ENCODE assay signal across 25 cellular contexts in genomic region chr5:142942901-142943300, GRCh38.
DNase-seq lines count a peak whose midpoint lies in the region; ATAC-seq, FAIRE-seq and TF ChIP-seq lines count a peak whose summit lies in the region.
"Had no signal": no experiment of that assay in that cellular context is flagged by ENCODE, and none has a peak within 500 bp of the region (broad histone marks: within the 10 kb centered on the region; RNA-seq: fewer than 3 reads in every experiment).

No MANE protein-coding gene starts in this region.

- H3K9me1 ChIP-seq in K562 (ENCODE audit: control insufficient read depth, insufficient read depth, low read length) = no peaks in the 10 kb centered on the region

- no peak overlapping the region for H3K4me3 Mint-ChIP-seq in immature natural killer cell
- no peak overlapping the region for H3K4me3 Mint-ChIP-seq in activated CD4-positive, alpha-beta T cell treated with anti-CD3 and anti-CD28 coated beads, Interleukin-2, amount 10 ng/mL, durations not matched to agents 24 days and 14 days
- H3K4me3 Mint-ChIP-seq: B cell; CD4-positive, CD25-positive, alpha-beta regulatory T cell; CD8-positive, alpha-beta T cell had no signal

- no peaks in the 10 kb centered on the region for H3K79me2 ChIP-seq in HepG2 (ENCODE audit: insufficient read depth, low read length)
- no peaks in the 10 kb centered on the region for H3K79me2 ChIP-seq in K562 (ENCODE audit: control insufficient read depth, insufficient read depth, low read length)

- no peak overlapping the region for H3K9ac ChIP-seq in HepG2 (ENCODE audit: insufficient read depth, low read depth, low read length)
- no peak overlapping the region for H3K9ac ChIP-seq in K562 (ENCODE audit: insufficient read depth in 1 of 2, low read depth in 2 of 2, low read length in 2 of 2)
- H3K9ac ChIP-seq: BLaER1, GM23248 had no signal

- H2AFZ ChIP-seq in HepG2 (ENCODE audit: low read length) = no peak overlapping the region
- H2AFZ ChIP-seq in K562 (ENCODE audit: low read depth, low read length) = no peak overlapping the region
- H2AFZ ChIP-seq: GM23248 had no signal

- H3K4me1 ChIP-seq in right lobe of liver (peaks cover 0 to 6% (median 0%) of the 10 kb centered on the region in 4 donors), HepG2 (ENCODE audit: insufficient read depth, low read length) (no peaks in the 10 kb centered on the region), K562 (replicated peaks in 1 of 2; ENCODE audit: control insufficient read depth in 2 of 2, insufficient read depth in 2 of 2, low read length in 2 of 2) (no peaks in the 10 kb centered on the region)
- H3K4me1 ChIP-seq: BLaER1 had no signal

- 41% methylated on average over 4 of the region's 4 CpGs for WGBS in right lobe of liver (ENCODE audit: insufficient coverage, low coverage, low lambda C conversion rate, missing lambda C conversion rate)
- WGBS in HepG2 (ENCODE audit: low lambda C conversion rate) = 96% methylated on average over 4 of the region's 4 CpGs
- 0% methylated on average over 4 of the region's 4 CpGs for WGBS in K562 (ENCODE audit: insufficient coverage, low coverage, missing lambda C conversion rate)

- TF ChIP-seq EP300 in HepG2 (IDR thresholded peaks at IDR 0.05; ENCODE audit: low read depth in 2 of 2, low read length in 2 of 2) = no peak
- no peak for TF ChIP-seq EP300 in HepG2 (CRISPR knock-in tag; IDR thresholded peaks at IDR 0.05; ENCODE audit: borderline replicate concordance)
- TF ChIP-seq EP300 in K562 (IDR thresholded peaks at IDR 0.05; ENCODE audit: low read length) = no peak

- intact Hi-C loops in right lobe of liver (cut with DNase I) (no loop called here), HepG2 (cut with micrococcal nuclease; ENCODE audit: unreplicated experiment) (no loop called here), K562 (cut with micrococcal nuclease) (no loop called here)
- intact Hi-C loops in activated CD4-positive, alpha-beta T cell treated with anti-CD3 and anti-CD28 coated beads, Interleukin-2, amount 10 ng/mL, durations not matched to agents 24 days and 14 days (cut with micrococcal nuclease) = no loop called here

- BruUV-seq in HepG2 (replicated peaks; lab: Mats Ljungman, UMichigan) = no TSS peak
- no TSS peak for BruUV-seq in K562 (replicated peaks; lab: Mats Ljungman, UMichigan)

- H3K27me3 ChIP-seq in right lobe of liver (no peaks in the 10 kb centered on the region), HepG2 (ENCODE audit: control insufficient read depth in 1 of 2, insufficient read depth in 2 of 2, low read length in 2 of 2) (no peaks in the 10 kb centered on the region), K562 (ENCODE audit: control insufficient read depth in 2 of 2, insufficient read depth in 2 of 2, low read length in 2 of 2) (no peaks in the 10 kb centered on the region; a peak in 1 of 5 replicates)
- H3K27me3 ChIP-seq: BLaER1 had no signal

- TF ChIP-seq POLR2A in right lobe of liver (IDR thresholded peaks at IDR 0.05) (no peak), HepG2 (IDR thresholded peaks at IDR 0.05; ENCODE audit: insufficient read depth in 1 of 2, low read depth in 2 of 2, low read length in 2 of 2) (no peak), K562 (conservative IDR thresholded peaks at IDR 0.05) (no peak)

- H3K4me1 Mint-ChIP-seq in immature natural killer cell = peaks cover 69 to 92% of the 10 kb centered on the region in 2 donors
- peaks cover 26% of the 10 kb centered on the region for H3K4me1 Mint-ChIP-seq in activated CD4-positive, alpha-beta T cell treated with anti-CD3 and anti-CD28 coated beads, Interleukin-2, amount 10 ng/mL, durations not matched to agents 24 days and 14 days

- H4K20me1 ChIP-seq in HepG2 (ENCODE audit: insufficient read depth, low read length) (no peaks in the 10 kb centered on the region), K562 (replicated peaks; ENCODE audit: control insufficient read depth, insufficient read depth, low read length) (no peaks in the 10 kb centered on the region)
- H4K20me1 ChIP-seq: BLaER1 had no signal

- FAIRE-seq in HepG2 (lab: Jason Lieb, UNC) (no peak), K562 (lab: Jason Lieb, UNC) (peak; percentile 44)
- FAIRE-seq: A204.1, D721Med, GM12878, GM19239, H1 had no signal

- no peak for DNase-seq in right lobe of liver
- DNase-seq in HepG2 (ENCODE audit: low spot score) = no peak
- DNase-seq in K562 (ENCODE audit: extremely low read depth in 1 of 4, low spot score in 3 of 4) = no peak
- DNase-seq in immature natural killer cell = no peak
- DNase-seq in NCI-H446 treated with DMSO at 0.1 percent for 48 hours (lab: John Stamatoyannopoulos, UW) = no peak
- DNase-seq in activated CD4-positive, alpha-beta T cell treated with anti-CD3 and anti-CD28 coated beads, Interleukin-2, amount 10 ng/mL, durations not matched to agents 24 days and 14 days = no peak
- DNase-seq in putamen (ENCODE audit: low spot score) = no peak
- DNase-seq: CD4-positive, CD25-positive, alpha-beta regulatory T cell; CD8-positive, alpha-beta T cell; DMS 273 treated with DMSO at 0.1 percent for 48 hours; DMS79; EL; GDM1; GM23248; H7; HCEC 1CT had no signal

- no peak overlapping the region for H3K4me2 ChIP-seq in HepG2 (ENCODE audit: low read depth, low read length)
- no peak overlapping the region for H3K4me2 ChIP-seq in K562 (ENCODE audit: insufficient read depth, low read length)
- H3K4me2 ChIP-seq: BLaER1 had no signal

- TF ChIP-seq RAD21 in HepG2 (CRISPR knock-in tag; IDR thresholded peaks at IDR 0.05) = no peak
- no peak for TF ChIP-seq RAD21 in K562 (CRISPR knock-in tag; conservative IDR thresholded peaks at IDR 0.05 in 1 of 2, IDR thresholded peaks at IDR 0.05 in 1 of 2)

- H3K4me3 ChIP-seq in right lobe of liver (no peak overlapping the region), HepG2 (replicated peaks in 1 of 3; ENCODE audit: insufficient read depth in 1 of 3, low read depth in 2 of 3, low read length in 3 of 3) (no peak overlapping the region), K562 (no peak overlapping the region)
- H3K4me3 ChIP-seq: BLaER1, GM12878, GM23248 had no signal

- H3K27me3 Mint-ChIP-seq in immature natural killer cell (ENCODE audit: low read depth in 3 of 3) = peaks cover 1 to 5% (median 2%) of the 10 kb centered on the region in 3 donors
- H3K27me3 Mint-ChIP-seq in activated CD4-positive, alpha-beta T cell treated with anti-CD3 and anti-CD28 coated beads, Interleukin-2, amount 10 ng/mL, durations not matched to agents 24 days and 14 days = no peaks in the 10 kb centered on the region
- H3K27me3 Mint-ChIP-seq: B cell; CD4-positive, CD25-positive, alpha-beta regulatory T cell had no signal

- peaks cover 5 to 13% (median 7%) of the 10 kb centered on the region in 3 donors for H3K36me3 Mint-ChIP-seq in immature natural killer cell
- peaks cover 3% of the 10 kb centered on the region for H3K36me3 Mint-ChIP-seq in activated CD4-positive, alpha-beta T cell treated with anti-CD3 and anti-CD28 coated beads, Interleukin-2, amount 10 ng/mL, durations not matched to agents 24 days and 14 days (ENCODE audit: low read depth)

- H3K9me3 Mint-ChIP-seq in immature natural killer cell = no peaks in the 10 kb centered on the region
- no peaks in the 10 kb centered on the region for H3K9me3 Mint-ChIP-seq in activated CD4-positive, alpha-beta T cell treated with anti-CD3 and anti-CD28 coated beads, Interleukin-2, amount 10 ng/mL, durations not matched to agents 24 days and 14 days
- H3K9me3 Mint-ChIP-seq: CD4-positive, CD25-positive, alpha-beta regulatory T cell; CD8-positive, alpha-beta T cell had no signal

- in situ Hi-C loops in HepG2 (cut with HindIII; ENCODE audit: extremely low pct_ligation_motif_present, low pct_unique_long_range_greater_than_20kb) (no loop called here), K562 (cut with MboI) (no loop called here)

- TF ChIP-seq CTCF in right lobe of liver (IDR thresholded peaks at IDR 0.05) (no peak), HepG2 (CRISPR knock-in tag; IDR thresholded peaks at IDR 0.05) (no peak), K562 (IDR thresholded peaks at IDR 0.05 in 2 of 3, conservative IDR thresholded peaks at IDR 0.05 in 1 of 3; ENCODE audit: insufficient read depth in 2 of 3, low read depth in 1 of 3, low read length in 3 of 3) (no peak)

- peak overlapping the region in 5 of 6 donors; percentile 1 to 81 (median 34) for H3K27ac Mint-ChIP-seq in immature natural killer cell
- no peak overlapping the region for H3K27ac Mint-ChIP-seq in activated CD4-positive, alpha-beta T cell treated with anti-CD3 and anti-CD28 coated beads, Interleukin-2, amount 10 ng/mL, durations not matched to agents 24 days and 14 days
- H3K27ac Mint-ChIP-seq: B cell; CD4-positive, CD25-positive, alpha-beta regulatory T cell; CD8-positive, alpha-beta T cell had no signal

- H3K36me3 ChIP-seq in right lobe of liver (no peaks in the 10 kb centered on the region), HepG2 (replicated peaks in 1 of 2; ENCODE audit: control insufficient read depth in 1 of 2, insufficient read depth in 2 of 2, low read length in 2 of 2) (no peaks in the 10 kb centered on the region), K562 (ENCODE audit: control insufficient read depth, insufficient read depth, low read length) (no peaks in the 10 kb centered on the region)

- POLR2A ChIA-PET in HepG2 (lab: Yijun Ruan, JAX) (no interaction called here), K562 (lab: Yijun Ruan, JAX) (interaction anchor here (0.8 kb wide), 1 partner anchor 259 kb away, joined by 3 read pairs; no protein-coding TSS in a partner anchor)

- CTCF ChIA-PET in HepG2 (lab: Yijun Ruan, JAX; ENCODE audit: low intra/inter-chr PET ratio, low total read pairs) (no interaction called here), K562 (lab: Yijun Ruan, JAX; ENCODE audit: low intra/inter-chr PET ratio) (no interaction called here)

- no peaks in the 10 kb centered on the region for H3K9me3 ChIP-seq in right lobe of liver
- no peaks in the 10 kb centered on the region for H3K9me3 ChIP-seq in HepG2 (ENCODE audit: low read length)
- H3K9me3 ChIP-seq in K562 (replicated peaks; ENCODE audit: control insufficient read depth, insufficient read depth, low read depth, low read length) = no peaks in the 10 kb centered on the region

- no peak overlapping the region for H3K27ac ChIP-seq in right lobe of liver
- H3K27ac ChIP-seq in HepG2 (ENCODE audit: extremely low read length, insufficient read depth, low read length) = no peak overlapping the region
- H3K27ac ChIP-seq in K562 (ENCODE audit: extremely low read depth, low read depth, low read length) = no peak overlapping the region
- H3K27ac ChIP-seq: 22Rv1, BLaER1, C4-2B, GM23248 had no signal

- ATAC-seq in right lobe of liver (peak; percentile 33 to 68 (median 44)), HepG2 (no peak), K562 (no peak)
- ATAC-seq: CD8-positive, alpha-beta T cell; GM12878 had no signal

TF ChIP-seq in K562, 482 proteins besides CTCF, POLR2A, EP300 and RAD21 (continues in another document):
- no peak for TF ChIP-seq E2F1 (CRISPR knock-in tag; IDR thresholded peaks at IDR 0.05)

Comparison
In these comparisons a context has a peak if more than half of its experiments do, and no peak if none do; other contexts are left out.
1. ATAC-seq: peak in right lobe of liver (4 of 4); none in HepG2 (single experiment) and K562 (single experiment).